Comparison of ENCODE assay signal across 8 cellular contexts in the genomic region with DNA sequence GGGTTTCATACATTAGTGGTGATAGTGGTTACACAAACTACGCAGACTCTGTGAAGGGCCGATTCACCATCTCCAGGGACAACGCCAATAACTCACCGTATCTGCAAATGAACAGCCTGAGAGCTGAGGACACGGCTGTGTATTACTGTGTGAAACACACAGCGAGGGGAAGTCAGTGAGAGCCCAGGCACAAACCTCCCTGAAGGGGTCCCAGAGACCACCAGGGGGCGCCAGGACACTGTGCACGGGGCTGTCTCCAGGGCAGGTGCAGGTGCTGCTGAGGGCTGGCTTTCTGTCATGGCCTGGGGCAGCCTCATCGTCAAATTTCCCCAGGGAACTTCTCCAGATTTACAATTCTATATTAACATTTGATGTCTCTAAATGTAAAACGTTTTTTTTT.
DNase-seq lines count a peak whose midpoint lies in the region; ATAC-seq and TF ChIP-seq lines count a peak whose summit lies in the region.
"Not testable (repeated sequence)": the region's sequence is repeated elsewhere in the genome, so short reads cannot be mapped to it uniquely, and the experiment has no call there.

No MANE protein-coding gene starts in this region.

- DNase-seq in MG63 (peak; percentile 11), colonic mucosa (peak; percentile 20), lung (ENCODE audit: low spot score) (peak; percentile 28)
- peak; percentile 5 to 23 for DNase-seq in activated CD4-positive, alpha-beta T cell treated with anti-CD3 and anti-CD28 coated beads, Interleukin-2, amount 50 U/mL, for 24 hours (ENCODE audit: low read depth in 1 of 2, low spot score in 1 of 2)
- peak; percentile 44 to 62 for DNase-seq in activated T-cell treated with anti-CD3 and anti-CD28 coated beads, Interleukin-2, amount 50 U/mL, for 72 hours
- peak; percentile 8 for DNase-seq in stimulated activated CD4-positive, alpha-beta T cell treated with anti-CD3 and anti-CD28 coated beads, Interleukin-2, amount 100 ng/mL, for 4 hours (ENCODE audit: low read depth)
- peak; percentile 39 for DNase-seq in stimulated activated naive B cell treated with anti-CD40 and anti-IgM and Interleukin-4, amounts not matched to agents 10 μg/mL and 1 μg/mL and 100 μg/mL, for 72 hours

- H3K9me3 Mint-ChIP-seq in activated T-cell treated with anti-CD3 and anti-CD28 coated beads, Interleukin-2, amount 50 U/mL, for 72 hours; stimulated activated naive B cell treated with anti-CD40 and anti-IgM and Interleukin-4, amounts not matched to agents 10 μg/mL and 1 μg/mL and 100 μg/mL, for 72 hours: not testable (repeated sequence)

- not testable (repeated sequence) for H3K4me1 ChIP-seq in colonic mucosa; lung (ENCODE audit: control insufficient read depth in 2 of 2, insufficient read depth in 2 of 2, low read length in 2 of 2)

- H3K4me3 Mint-ChIP-seq in activated T-cell treated with anti-CD3 and anti-CD28 coated beads, Interleukin-2, amount 50 U/mL, for 72 hours; stimulated activated naive B cell treated with anti-CD40 and anti-IgM and Interleukin-4, amounts not matched to agents 10 μg/mL and 1 μg/mL and 100 μg/mL, for 72 hours: not testable (repeated sequence)

- not testable (repeated sequence) for H3K27ac Mint-ChIP-seq in activated T-cell treated with anti-CD3 and anti-CD28 coated beads, Interleukin-2, amount 50 U/mL, for 72 hours; stimulated activated naive B cell treated with anti-CD40 and anti-IgM and Interleukin-4, amounts not matched to agents 10 μg/mL and 1 μg/mL and 100 μg/mL, for 72 hours

- H3K27ac ChIP-seq in colonic mucosa; lung (ENCODE audit: low read depth in 1 of 2, low read length in 1 of 2): not testable (repeated sequence)

- not testable (repeated sequence) for H3K36me3 ChIP-seq in MG63; colonic mucosa; lung (ENCODE audit: control insufficient read depth in 2 of 2, insufficient read depth in 2 of 2, low read length in 2 of 2)

- H3K27me3 Mint-ChIP-seq in activated T-cell treated with anti-CD3 and anti-CD28 coated beads, Interleukin-2, amount 50 U/mL, for 72 hours (ENCODE audit: low read depth); stimulated activated naive B cell treated with anti-CD40 and anti-IgM and Interleukin-4, amounts not matched to agents 10 μg/mL and 1 μg/mL and 100 μg/mL, for 72 hours: not testable (repeated sequence)

- WGBS in lung, 2 donors, result 20 to 32% methylated on average over 8 of the region's 10 CpGs

- not testable (repeated sequence) for H3K36me3 Mint-ChIP-seq in activated T-cell treated with anti-CD3 and anti-CD28 coated beads, Interleukin-2, amount 50 U/mL, for 72 hours (ENCODE audit: insufficient read depth in 2 of 2); stimulated activated naive B cell treated with anti-CD40 and anti-IgM and Interleukin-4, amounts not matched to agents 10 μg/mL and 1 μg/mL and 100 μg/mL, for 72 hours

- not testable (repeated sequence) for H3K9ac ChIP-seq in colonic mucosa (ENCODE audit: low read depth in 2 of 2, low read length in 2 of 2)

- H3K4me1 Mint-ChIP-seq in activated T-cell treated with anti-CD3 and anti-CD28 coated beads, Interleukin-2, amount 50 U/mL, for 72 hours (ENCODE audit: low read depth); stimulated activated naive B cell treated with anti-CD40 and anti-IgM and Interleukin-4, amounts not matched to agents 10 μg/mL and 1 μg/mL and 100 μg/mL, for 72 hours: not testable (repeated sequence)

- H3K27me3 ChIP-seq in MG63; colonic mucosa; lung (ENCODE audit: control insufficient read depth, insufficient read depth): not testable (repeated sequence)

- not testable (repeated sequence) for H3K9me3 ChIP-seq in MG63; colonic mucosa; lung (ENCODE audit: control insufficient read depth in 2 of 2, insufficient read depth in 1 of 2, low read length in 1 of 2)

- not testable (repeated sequence) for ATAC-seq in activated T-cell treated with anti-CD3 and anti-CD28 coated beads, Interleukin-2, amount 50 U/mL, for 72 hours (replicated peaks in 1 of 2); lung (ENCODE audit: insufficient read depth, low FRiP score)
- ATAC-seq in stimulated activated naive B cell treated with anti-CD40 and anti-IgM and Interleukin-4, amounts not matched to agents 10 μg/mL and 1 μg/mL and 100 μg/mL, for 72 hours (replicated peaks), result peak; percentile 69 to 75

- H3K4me3 ChIP-seq in GM12875 (ENCODE audit: low read depth, low read length); MG63; colonic mucosa; lung: not testable (repeated sequence)

- intact Hi-C loops in colonic mucosa (cut with DNase I), result not testable (repeated sequence)

- TF ChIP-seq CTCF in GM12875 (IDR thresholded peaks at IDR 0.05; ENCODE audit: borderline replicate concordance, insufficient read depth, low read depth, low read length), result peak; percentile 10; the same call in 1 of the 2 replicates
- TF ChIP-seq CTCF in colonic mucosa (IDR thresholded peaks at IDR 0.05); lung (IDR thresholded peaks at IDR 0.05; ENCODE audit: control extremely low read depth, extremely low read depth): not testable (repeated sequence)
